In the genomic region with DNA sequence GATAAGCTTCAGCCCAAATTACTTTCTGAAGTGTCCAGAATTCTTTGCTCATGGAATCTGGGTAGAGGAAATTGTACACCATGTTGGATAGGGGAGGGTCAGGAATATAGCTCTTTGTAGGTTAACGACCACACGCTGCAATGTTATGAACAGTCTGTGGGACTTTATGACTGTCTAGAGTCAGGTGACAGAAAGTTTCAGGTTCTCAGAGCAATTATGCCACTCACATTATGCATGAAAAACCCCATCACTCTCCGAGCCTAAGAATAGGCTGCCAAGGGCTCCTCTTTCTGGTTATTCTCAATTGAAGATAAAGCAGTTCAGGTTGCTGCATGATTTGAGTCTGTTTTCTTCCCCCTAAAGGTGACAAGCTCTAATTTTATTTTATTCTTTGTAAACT, we compare ENCODE assay signal across 1 cellular context.
TF ChIP-seq lines count a peak whose summit lies in the region.

No MANE protein-coding gene starts in this region.

TF ChIP-seq in GM12878, 131 proteins besides CTCF, POLR2A, EP300 and RAD21 (continued from another document):
- TF ChIP-seq, protein P1, sequence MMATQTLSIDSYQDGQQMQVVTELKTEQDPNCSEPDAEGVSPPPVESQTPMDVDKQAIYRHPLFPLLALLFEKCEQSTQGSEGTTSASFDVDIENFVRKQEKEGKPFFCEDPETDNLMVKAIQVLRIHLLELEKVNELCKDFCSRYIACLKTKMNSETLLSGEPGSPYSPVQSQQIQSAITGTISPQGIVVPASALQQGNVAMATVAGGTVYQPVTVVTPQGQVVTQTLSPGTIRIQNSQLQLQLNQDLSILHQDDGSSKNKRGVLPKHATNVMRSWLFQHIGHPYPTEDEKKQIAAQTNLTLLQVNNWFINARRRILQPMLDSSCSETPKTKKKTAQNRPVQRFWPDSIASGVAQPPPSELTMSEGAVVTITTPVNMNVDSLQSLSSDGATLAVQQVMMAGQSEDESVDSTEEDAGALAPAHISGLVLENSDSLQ (IDR thresholded peaks at IDR 0.05) = peak; percentile 87
- TF ChIP-seq, protein P2, sequence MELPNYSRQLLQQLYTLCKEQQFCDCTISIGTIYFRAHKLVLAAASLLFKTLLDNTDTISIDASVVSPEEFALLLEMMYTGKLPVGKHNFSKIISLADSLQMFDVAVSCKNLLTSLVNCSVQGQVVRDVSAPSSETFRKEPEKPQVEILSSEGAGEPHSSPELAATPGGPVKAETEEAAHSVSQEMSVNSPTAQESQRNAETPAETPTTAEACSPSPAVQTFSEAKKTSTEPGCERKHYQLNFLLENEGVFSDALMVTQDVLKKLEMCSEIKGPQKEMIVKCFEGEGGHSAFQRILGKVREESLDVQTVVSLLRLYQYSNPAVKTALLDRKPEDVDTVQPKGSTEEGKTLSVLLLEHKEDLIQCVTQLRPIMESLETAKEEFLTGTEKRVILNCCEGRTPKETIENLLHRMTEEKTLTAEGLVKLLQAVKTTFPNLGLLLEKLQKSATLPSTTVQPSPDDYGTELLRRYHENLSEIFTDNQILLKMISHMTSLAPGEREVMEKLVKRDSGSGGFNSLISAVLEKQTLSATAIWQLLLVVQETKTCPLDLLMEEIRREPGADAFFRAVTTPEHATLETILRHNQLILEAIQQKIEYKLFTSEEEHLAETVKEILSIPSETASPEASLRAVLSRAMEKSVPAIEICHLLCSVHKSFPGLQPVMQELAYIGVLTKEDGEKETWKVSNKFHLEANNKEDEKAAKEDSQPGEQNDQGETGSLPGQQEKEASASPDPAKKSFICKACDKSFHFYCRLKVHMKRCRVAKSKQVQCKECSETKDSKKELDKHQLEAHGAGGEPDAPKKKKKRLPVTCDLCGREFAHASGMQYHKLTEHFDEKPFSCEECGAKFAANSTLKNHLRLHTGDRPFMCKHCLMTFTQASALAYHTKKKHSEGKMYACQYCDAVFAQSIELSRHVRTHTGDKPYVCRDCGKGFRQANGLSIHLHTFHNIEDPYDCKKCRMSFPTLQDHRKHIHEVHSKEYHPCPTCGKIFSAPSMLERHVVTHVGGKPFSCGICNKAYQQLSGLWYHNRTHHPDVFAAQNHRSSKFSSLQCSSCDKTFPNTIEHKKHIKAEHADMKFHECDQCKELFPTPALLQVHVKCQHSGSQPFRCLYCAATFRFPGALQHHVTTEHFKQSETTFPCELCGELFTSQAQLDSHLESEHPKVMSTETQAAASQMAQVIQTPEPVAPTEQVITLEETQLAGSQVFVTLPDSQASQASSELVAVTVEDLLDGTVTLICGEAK (IDR thresholded peaks at IDR 0.05; ENCODE audit: borderline replicate concordance) = no peak
- TF ChIP-seq CHD2 (IDR thresholded peaks at IDR 0.05; ENCODE audit: borderline replicate concordance, low read depth, low read length) (no peak), ATF7 (IDR thresholded peaks at IDR 0.05; ENCODE audit: low read depth) (peak; percentile 20; the same call in 1 of the 2 replicates), SUPT20H (IDR thresholded peaks at IDR 0.05; ENCODE audit: borderline replicate concordance, control insufficient read depth, low read depth, low read length) (no peak), GABPA (IDR thresholded peaks at IDR 0.05; ENCODE audit: low read depth) (no peak), IKZF2 (IDR thresholded peaks at IDR 0.05) (peak in 1 of 2 experiments; percentile 40; a peak in 1 of 4 replicates), RUNX3 (IDR thresholded peaks at IDR 0.05; ENCODE audit: low read length) (peak; percentile 37), RAD51 (IDR thresholded peaks at IDR 0.05) (peak; percentile 83), NFXL1 (IDR thresholded peaks at IDR 0.05; ENCODE audit: borderline replicate concordance) (no peak), SIX5 (IDR thresholded peaks at IDR 0.05; ENCODE audit: low read depth, low read length, severe bottlenecking) (no peak), SRF (IDR thresholded peaks at IDR 0.05; ENCODE audit: low read depth in 2 of 2, low read length in 2 of 2) (no peak), POU2F2 (IDR thresholded peaks at IDR 0.05; ENCODE audit: borderline replicate concordance, low read depth, low read length) (peak; percentile 92; the same call in 2 of the 3 replicates), NRF1 (conservative IDR thresholded peaks at IDR 0.05; ENCODE audit: low read depth, low read length) (no peak), JUND (IDR thresholded peaks at IDR 0.05; ENCODE audit: low read depth, low read length) (no peak), CBX3 (IDR thresholded peaks at IDR 0.05; ENCODE audit: borderline replicate concordance, low read depth) (no peak), CREB1 (IDR thresholded peaks at IDR 0.05; ENCODE audit: low read depth) (no peak), CBX5 (IDR thresholded peaks at IDR 0.05; ENCODE audit: low read depth) (0 out of 2 replicates have a peak, but pooled peaks have one; percentile 25), ZZZ3 (IDR thresholded peaks at IDR 0.05; ENCODE audit: control insufficient read depth, insufficient read length, low read depth) (no peak), SMARCA5 (IDR thresholded peaks at IDR 0.05) (no peak), ZSCAN29 (IDR thresholded peaks at IDR 0.05) (no peak), NBN (IDR thresholded peaks at IDR 0.05) (no peak)
- TF ChIP-seq, protein P3, sequence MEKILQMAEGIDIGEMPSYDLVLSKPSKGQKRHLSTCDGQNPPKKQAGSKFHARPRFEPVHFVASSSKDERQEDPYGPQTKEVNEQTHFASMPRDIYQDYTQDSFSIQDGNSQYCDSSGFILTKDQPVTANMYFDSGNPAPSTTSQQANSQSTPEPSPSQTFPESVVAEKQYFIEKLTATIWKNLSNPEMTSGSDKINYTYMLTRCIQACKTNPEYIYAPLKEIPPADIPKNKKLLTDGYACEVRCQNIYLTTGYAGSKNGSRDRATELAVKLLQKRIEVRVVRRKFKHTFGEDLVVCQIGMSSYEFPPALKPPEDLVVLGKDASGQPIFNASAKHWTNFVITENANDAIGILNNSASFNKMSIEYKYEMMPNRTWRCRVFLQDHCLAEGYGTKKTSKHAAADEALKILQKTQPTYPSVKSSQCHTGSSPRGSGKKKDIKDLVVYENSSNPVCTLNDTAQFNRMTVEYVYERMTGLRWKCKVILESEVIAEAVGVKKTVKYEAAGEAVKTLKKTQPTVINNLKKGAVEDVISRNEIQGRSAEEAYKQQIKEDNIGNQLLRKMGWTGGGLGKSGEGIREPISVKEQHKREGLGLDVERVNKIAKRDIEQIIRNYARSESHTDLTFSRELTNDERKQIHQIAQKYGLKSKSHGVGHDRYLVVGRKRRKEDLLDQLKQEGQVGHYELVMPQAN (conservative IDR thresholded peaks at IDR 0.05) = no peak
- TF ChIP-seq, protein P4, sequence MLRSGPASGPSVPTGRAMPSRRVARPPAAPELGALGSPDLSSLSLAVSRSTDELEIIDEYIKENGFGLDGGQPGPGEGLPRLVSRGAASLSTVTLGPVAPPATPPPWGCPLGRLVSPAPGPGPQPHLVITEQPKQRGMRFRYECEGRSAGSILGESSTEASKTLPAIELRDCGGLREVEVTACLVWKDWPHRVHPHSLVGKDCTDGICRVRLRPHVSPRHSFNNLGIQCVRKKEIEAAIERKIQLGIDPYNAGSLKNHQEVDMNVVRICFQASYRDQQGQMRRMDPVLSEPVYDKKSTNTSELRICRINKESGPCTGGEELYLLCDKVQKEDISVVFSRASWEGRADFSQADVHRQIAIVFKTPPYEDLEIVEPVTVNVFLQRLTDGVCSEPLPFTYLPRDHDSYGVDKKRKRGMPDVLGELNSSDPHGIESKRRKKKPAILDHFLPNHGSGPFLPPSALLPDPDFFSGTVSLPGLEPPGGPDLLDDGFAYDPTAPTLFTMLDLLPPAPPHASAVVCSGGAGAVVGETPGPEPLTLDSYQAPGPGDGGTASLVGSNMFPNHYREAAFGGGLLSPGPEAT (IDR thresholded peaks at IDR 0.05; ENCODE audit: low read depth) = peak; percentile 33; the same call in 1 of the 2 replicates
- TF ChIP-seq, protein P5, sequence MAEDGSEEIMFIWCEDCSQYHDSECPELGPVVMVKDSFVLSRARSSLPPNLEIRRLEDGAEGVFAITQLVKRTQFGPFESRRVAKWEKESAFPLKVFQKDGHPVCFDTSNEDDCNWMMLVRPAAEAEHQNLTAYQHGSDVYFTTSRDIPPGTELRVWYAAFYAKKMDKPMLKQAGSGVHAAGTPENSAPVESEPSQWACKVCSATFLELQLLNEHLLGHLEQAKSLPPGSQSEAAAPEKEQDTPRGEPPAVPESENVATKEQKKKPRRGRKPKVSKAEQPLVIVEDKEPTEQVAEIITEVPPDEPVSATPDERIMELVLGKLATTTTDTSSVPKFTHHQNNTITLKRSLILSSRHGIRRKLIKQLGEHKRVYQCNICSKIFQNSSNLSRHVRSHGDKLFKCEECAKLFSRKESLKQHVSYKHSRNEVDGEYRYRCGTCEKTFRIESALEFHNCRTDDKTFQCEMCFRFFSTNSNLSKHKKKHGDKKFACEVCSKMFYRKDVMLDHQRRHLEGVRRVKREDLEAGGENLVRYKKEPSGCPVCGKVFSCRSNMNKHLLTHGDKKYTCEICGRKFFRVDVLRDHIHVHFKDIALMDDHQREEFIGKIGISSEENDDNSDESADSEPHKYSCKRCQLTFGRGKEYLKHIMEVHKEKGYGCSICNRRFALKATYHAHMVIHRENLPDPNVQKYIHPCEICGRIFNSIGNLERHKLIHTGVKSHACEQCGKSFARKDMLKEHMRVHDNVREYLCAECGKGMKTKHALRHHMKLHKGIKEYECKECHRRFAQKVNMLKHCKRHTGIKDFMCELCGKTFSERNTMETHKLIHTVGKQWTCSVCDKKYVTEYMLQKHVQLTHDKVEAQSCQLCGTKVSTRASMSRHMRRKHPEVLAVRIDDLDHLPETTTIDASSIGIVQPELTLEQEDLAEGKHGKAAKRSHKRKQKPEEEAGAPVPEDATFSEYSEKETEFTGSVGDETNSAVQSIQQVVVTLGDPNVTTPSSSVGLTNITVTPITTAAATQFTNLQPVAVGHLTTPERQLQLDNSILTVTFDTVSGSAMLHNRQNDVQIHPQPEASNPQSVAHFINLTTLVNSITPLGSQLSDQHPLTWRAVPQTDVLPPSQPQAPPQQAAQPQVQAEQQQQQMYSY (CRISPR knock-in tag; IDR thresholded peaks at IDR 0.05) = no peak
